1 cellular context compared by ENCODE assay signal in the genomic region with DNA sequence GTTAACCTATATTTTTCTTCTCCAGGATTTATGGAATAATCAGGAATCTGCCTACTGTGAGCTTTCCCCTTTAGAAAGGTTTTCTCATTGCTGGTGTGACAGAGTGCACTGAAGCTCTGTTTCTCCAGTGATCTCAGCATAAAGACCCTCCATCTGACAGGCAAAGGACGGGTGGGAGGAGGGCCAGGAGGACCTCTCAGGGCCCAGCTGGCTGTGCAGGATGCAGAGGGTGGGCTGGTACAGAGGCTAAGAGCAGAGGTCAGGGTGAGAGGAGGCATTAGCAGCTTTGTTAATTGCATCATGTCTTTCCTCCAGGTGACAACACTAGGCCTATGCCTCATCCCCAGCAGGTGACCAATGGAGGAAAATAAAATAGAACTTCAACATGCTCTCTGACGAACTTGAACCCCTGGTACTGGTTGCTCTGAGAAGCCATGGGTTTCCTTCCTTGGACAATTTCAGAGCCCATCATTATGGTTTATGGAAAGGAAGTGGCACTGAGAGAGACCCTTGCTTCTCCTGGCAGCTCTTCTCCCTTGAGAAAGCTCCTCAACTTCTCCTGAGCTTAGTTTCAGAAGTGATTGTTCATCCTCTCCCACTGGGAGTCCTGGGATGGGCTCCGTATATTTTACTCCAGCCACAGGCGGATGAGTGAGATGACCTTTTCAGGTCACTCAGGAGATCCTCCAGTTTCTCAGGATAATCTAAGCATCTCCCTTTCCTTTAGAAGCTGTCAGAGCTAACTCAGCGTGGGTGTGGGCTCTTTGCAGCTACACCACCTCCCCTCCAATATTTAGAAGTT.
TF ChIP-seq lines count a peak whose summit lies in the region.

No MANE protein-coding gene starts in this region.

TF ChIP-seq in IMR-90, 13 proteins besides CTCF, POLR2A, EP300 and RAD21 (continued from another document):
- TF ChIP-seq, protein P1, sequence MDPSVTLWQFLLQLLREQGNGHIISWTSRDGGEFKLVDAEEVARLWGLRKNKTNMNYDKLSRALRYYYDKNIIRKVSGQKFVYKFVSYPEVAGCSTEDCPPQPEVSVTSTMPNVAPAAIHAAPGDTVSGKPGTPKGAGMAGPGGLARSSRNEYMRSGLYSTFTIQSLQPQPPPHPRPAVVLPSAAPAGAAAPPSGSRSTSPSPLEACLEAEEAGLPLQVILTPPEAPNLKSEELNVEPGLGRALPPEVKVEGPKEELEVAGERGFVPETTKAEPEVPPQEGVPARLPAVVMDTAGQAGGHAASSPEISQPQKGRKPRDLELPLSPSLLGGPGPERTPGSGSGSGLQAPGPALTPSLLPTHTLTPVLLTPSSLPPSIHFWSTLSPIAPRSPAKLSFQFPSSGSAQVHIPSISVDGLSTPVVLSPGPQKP (IDR thresholded peaks at IDR 0.05; ENCODE audit: borderline replicate concordance, low read depth, low read length) = no peak
- TF ChIP-seq FOS (IDR thresholded peaks at IDR 0.05; ENCODE audit: low read depth, low read length) = no peak
- no peak for TF ChIP-seq MAZ (IDR thresholded peaks at IDR 0.05; ENCODE audit: borderline replicate concordance, low read depth, low read length)
- no peak for TF ChIP-seq NFE2L2 (IDR thresholded peaks at IDR 0.05; ENCODE audit: low read depth, low read length)
- TF ChIP-seq SMC3 (IDR thresholded peaks at IDR 0.05; ENCODE audit: low read depth, low read length) = no peak
- no peak for TF ChIP-seq RCOR1 (IDR thresholded peaks at IDR 0.05; ENCODE audit: insufficient replicate concordance, low read length)
- TF ChIP-seq MAFK (IDR thresholded peaks at IDR 0.05; ENCODE audit: low read depth, low read length) = no peak
- TF ChIP-seq RFX5 (IDR thresholded peaks at IDR 0.05; ENCODE audit: low read depth, low read length) = no peak
